ENCODE assay signal across 8 cellular contexts in genomic region chr4:177047070-177047850, GRCh38.
DNase-seq lines count a peak whose midpoint lies in the region; ATAC-seq and TF ChIP-seq lines count a peak whose summit lies in the region.

No MANE protein-coding gene starts in this region.

- H3K36me3 Mint-ChIP-seq in memory B cell = no peaks in the 10 kb centered on the region

- no peak overlapping the region for H3K27ac Mint-ChIP-seq in memory B cell

- TF ChIP-seq CTCF in AG09309 (IDR thresholded peaks at IDR 0.05; ENCODE audit: control insufficient read depth, insufficient read depth, low read depth, low read length, missing control alignments) = peak; percentile 82

- H3K4me3 Mint-ChIP-seq in memory B cell = no peak overlapping the region

- no peaks in the 10 kb centered on the region for H3K9me3 Mint-ChIP-seq in memory B cell

- H3K4me1 Mint-ChIP-seq in memory B cell = no peaks in the 10 kb centered on the region

- ATAC-seq in GM18502 (IDR thresholded peaks at IDR 0.05; ENCODE audit: poor library complexity, unreplicated experiment) (peak; percentile 85), HG02884 (IDR thresholded peaks at IDR 0.05; ENCODE audit: unreplicated experiment) (peak; percentile 86), memory B cell (ENCODE audit: low read depth) (peak; percentile 64)

- no peak overlapping the region for H3K4me3 ChIP-seq in AG09309 (ENCODE audit: control insufficient read depth, low read depth, low read length)

- peaks cover 8% of the 10 kb centered on the region for H3K27me3 Mint-ChIP-seq in memory B cell

- peak; percentile 37 for DNase-seq in AG09309 (ENCODE audit: low read depth)
- peak; percentile 51 for DNase-seq in NCI-H1436 (lab: John Stamatoyannopoulos, UW)
- peak in 3 of 4 experiments; percentile 4 to 13 (median 7) for DNase-seq in activated CD4-positive, CD25-positive, alpha-beta regulatory T cell (lab: John Stamatoyannopoulos, UW)
- DNase-seq in dedifferentiated amniotic fluid mesenchymal stem cell (ENCODE audit: extremely low spot score) = peak; percentile 77
- peak; percentile 8 to 25 for DNase-seq in memory B cell (ENCODE audit: low spot score in 2 of 2)
- peak; percentile 7 for DNase-seq in stimulated activated CD8-positive, alpha-beta memory T cell treated with anti-CD3 and anti-CD28 coated beads, Interleukin-7, amount 100 ng/mL, for 24 hours (ENCODE audit: low read depth)

Comparison
In these comparisons a context has a peak if more than half of its experiments do, and no peak if none do; other contexts are left out.
1. DNase-seq: peak in every context shown above with its lines; median percentile 77 in dedifferentiated amniotic fluid mesenchymal stem cell; 51 in NCI-H1436; 37 in AG09309; 16 in memory B cell; 7 in activated CD4-positive, CD25-positive, alpha-beta regulatory T cell; 7 in stimulated activated CD8-positive, alpha-beta memory T cell treated with anti-CD3 and anti-CD28 coated beads, Interleukin-7, amount 100 ng/mL, for 24 hours.